In the genomic region with DNA sequence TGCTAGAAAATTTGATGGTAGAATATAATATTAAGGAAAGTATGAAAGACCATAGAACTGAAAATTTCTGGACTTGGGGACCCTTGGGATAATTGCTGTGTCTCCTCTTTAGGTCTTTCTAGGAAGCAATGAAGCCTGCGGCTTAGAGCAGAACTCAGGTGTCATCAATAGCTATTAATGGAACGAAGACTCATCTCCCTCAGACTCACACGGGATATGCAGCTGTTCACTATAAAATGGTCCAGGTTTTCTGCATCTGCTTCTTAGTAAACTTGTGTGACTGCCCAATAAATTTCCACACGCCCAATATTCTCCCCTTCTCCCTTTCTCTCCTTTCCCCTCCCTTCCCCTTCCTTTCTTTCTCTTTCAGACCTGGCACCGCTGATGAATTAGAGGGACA, we compare ENCODE assay signal across 21 cellular contexts.
DNase-seq lines count a peak whose midpoint lies in the region; ATAC-seq and TF ChIP-seq lines count a peak whose summit lies in the region.
"Had no signal": no experiment of that assay in that cellular context is flagged by ENCODE, and none has a peak within 500 bp of the region (broad histone marks: within the 10 kb centered on the region; RNA-seq: fewer than 3 reads in every experiment).

No MANE protein-coding gene starts in this region.

- no peak overlapping the region for H3K4me3 ChIP-seq in gastrocnemius medialis
- H3K4me3 ChIP-seq: A549; BLaER1 treated with 17β-estradiol and CSF1 and Interleukin-3, amounts not matched to agents 10 nM and 100 nM; HAP-1 had no signal

- H3K36me3 ChIP-seq in gastrocnemius medialis: no peaks in the 10 kb centered on the region
- H3K36me3 ChIP-seq: BE2C; BLaER1 treated with 17β-estradiol and CSF1 and Interleukin-3, amounts not matched to agents 10 nM and 100 nM; HAP-1 had no signal

- DNase-seq in NCI-H82 (lab: John Stamatoyannopoulos, UW) (peak; percentile 8), NCI-H82 treated with DMSO at 0.1 percent for 48 hours (lab: John Stamatoyannopoulos, UW; ENCODE audit: unreplicated experiment) (no peak), myocyte (ENCODE audit: low read depth) (peak; percentile 75), gastrocnemius medialis (no peak), GM10266 (ENCODE audit: extremely low spot score) (no peak)
- DNase-seq: 8988T; ACHN; AML-193; BE2C; CD4-positive, alpha-beta T cell; CD8-positive, alpha-beta memory T cell; DMS79; EL; GDM1; GOT3; HFFc6 had no signal

- TF ChIP-seq CTCF in gastrocnemius medialis (IDR thresholded peaks at IDR 0.05 in 4 of 5, conservative IDR thresholded peaks at IDR 0.05 in 1 of 5) (no peak), GM10266 (IDR thresholded peaks at IDR 0.05; ENCODE audit: control insufficient read depth, insufficient read depth, low read depth, missing control alignments) (no peak)

- H3K27me3 ChIP-seq in gastrocnemius medialis: no peaks in the 10 kb centered on the region
- H3K27me3 ChIP-seq: BE2C; BLaER1 treated with 17β-estradiol and CSF1 and Interleukin-3, amounts not matched to agents 10 nM and 100 nM had no signal

- ATAC-seq in gastrocnemius medialis (peak; percentile 72 to 89), HG03521 (IDR thresholded peaks at IDR 0.05; ENCODE audit: unreplicated experiment) (no peak), HG02973 (IDR thresholded peaks at IDR 0.05; ENCODE audit: unreplicated experiment) (no peak)
- ATAC-seq: A549 had no signal

- no peaks in the 10 kb centered on the region for H3K4me1 ChIP-seq in gastrocnemius medialis
- H3K4me1 ChIP-seq: A549, HAP-1 had no signal

- intact Hi-C loops in gastrocnemius medialis (cut with DNase I; ENCODE audit: low total_unique reads): no loop called here

- in situ Hi-C loops in gastrocnemius medialis (cut with MboI; ENCODE audit: low sequenced_read_pairs in 4 of 4): loop anchor here in 1 of 4 donors (25.0 kb wide), 1 partner anchor 166 kb away; no protein-coding TSS in a partner anchor

- TF ChIP-seq POLR2A in gastrocnemius medialis (IDR thresholded peaks at IDR 0.05): no peak

- H3K9me3 ChIP-seq in gastrocnemius medialis: no peaks in the 10 kb centered on the region
- H3K9me3 ChIP-seq: A549; BE2C; BLaER1 treated with 17β-estradiol and CSF1 and Interleukin-3, amounts not matched to agents 10 nM and 100 nM; HAP-1 had no signal

- no peak overlapping the region for H3K27ac ChIP-seq in gastrocnemius medialis
- H3K27ac ChIP-seq: A549; BLaER1 treated with 17β-estradiol and CSF1 and Interleukin-3, amounts not matched to agents 10 nM and 100 nM had no signal

Comparison
In these comparisons a context has a peak if more than half of its experiments do, and no peak if none do; other contexts are left out.
1. DNase-seq: peak in NCI-H82 (single experiment) and myocyte (single experiment); none in NCI-H82 treated with DMSO at 0.1 percent for 48 hours (single experiment), gastrocnemius medialis (0 of 2) and GM10266 (single experiment).
2. ATAC-seq: peak in gastrocnemius medialis (2 of 2); none in HG03521 (single experiment) and HG02973 (single experiment).